Comparison of ENCODE assay signal across 3 cellular contexts in the genomic region with DNA sequence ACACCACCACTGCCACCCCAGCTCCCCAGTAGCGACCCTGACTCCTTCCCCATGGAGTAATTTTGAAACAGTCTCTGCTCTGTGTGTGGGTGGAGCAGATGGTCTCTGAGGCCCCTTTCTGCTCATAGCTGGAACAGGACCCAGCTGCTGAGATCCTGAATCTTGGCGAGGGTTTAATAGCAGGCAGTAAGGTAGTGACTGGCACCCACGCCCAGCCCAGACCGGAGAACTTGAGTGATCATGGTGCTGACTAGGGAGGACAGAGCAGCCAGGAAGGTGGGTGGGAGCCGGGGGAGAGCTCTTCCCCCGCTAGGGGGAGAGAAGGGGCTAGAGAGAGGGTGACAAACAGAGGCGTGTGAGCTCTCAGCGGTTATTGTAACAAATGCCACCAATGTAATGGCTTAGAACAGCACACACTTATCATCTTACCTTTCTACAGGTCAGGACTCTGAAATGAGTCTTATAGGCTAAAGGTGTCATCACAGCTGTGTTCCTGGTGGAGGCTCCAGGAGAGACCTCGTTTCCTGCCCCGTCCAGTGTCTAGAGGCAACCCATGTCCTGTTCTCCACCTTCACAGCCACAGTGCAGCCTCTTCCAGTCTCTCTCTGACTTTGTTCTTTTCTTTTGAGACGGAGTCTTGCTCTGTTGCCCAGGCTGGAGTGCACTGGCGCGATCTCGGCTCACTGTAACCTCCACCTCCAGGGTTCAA.
TF ChIP-seq lines count a peak whose summit lies in the region.

No MANE protein-coding gene starts in this region.

TF ChIP-seq in SK-N-SH, 30 proteins besides CTCF, POLR2A, EP300 and RAD21 (continues in another document):
- no peak for TF ChIP-seq YY1 (IDR thresholded peaks at IDR 0.05; ENCODE audit: low read depth)
- TF ChIP-seq, protein P1, sequence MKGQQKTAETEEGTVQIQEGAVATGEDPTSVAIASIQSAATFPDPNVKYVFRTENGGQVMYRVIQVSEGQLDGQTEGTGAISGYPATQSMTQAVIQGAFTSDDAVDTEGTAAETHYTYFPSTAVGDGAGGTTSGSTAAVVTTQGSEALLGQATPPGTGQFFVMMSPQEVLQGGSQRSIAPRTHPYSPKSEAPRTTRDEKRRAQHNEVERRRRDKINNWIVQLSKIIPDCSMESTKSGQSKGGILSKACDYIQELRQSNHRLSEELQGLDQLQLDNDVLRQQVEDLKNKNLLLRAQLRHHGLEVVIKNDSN (IDR thresholded peaks at IDR 0.05; ENCODE audit: borderline replicate concordance, low read depth): no peak
- TF ChIP-seq, protein P2, sequence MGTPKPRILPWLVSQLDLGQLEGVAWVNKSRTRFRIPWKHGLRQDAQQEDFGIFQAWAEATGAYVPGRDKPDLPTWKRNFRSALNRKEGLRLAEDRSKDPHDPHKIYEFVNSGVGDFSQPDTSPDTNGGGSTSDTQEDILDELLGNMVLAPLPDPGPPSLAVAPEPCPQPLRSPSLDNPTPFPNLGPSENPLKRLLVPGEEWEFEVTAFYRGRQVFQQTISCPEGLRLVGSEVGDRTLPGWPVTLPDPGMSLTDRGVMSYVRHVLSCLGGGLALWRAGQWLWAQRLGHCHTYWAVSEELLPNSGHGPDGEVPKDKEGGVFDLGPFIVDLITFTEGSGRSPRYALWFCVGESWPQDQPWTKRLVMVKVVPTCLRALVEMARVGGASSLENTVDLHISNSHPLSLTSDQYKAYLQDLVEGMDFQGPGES (IDR thresholded peaks at IDR 0.05; ENCODE audit: low read depth, low read length): no peak
- no peak for TF ChIP-seq SMC3 (IDR thresholded peaks at IDR 0.05; ENCODE audit: low read depth, low read length)
- TF ChIP-seq, protein P3, sequence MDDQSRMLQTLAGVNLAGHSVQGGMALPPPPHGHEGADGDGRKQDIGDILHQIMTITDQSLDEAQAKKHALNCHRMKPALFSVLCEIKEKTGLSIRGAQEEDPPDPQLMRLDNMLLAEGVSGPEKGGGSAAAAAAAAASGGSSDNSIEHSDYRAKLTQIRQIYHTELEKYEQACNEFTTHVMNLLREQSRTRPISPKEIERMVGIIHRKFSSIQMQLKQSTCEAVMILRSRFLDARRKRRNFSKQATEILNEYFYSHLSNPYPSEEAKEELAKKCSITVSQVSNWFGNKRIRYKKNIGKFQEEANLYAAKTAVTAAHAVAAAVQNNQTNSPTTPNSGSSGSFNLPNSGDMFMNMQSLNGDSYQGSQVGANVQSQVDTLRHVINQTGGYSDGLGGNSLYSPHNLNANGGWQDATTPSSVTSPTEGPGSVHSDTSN (IDR thresholded peaks at IDR 0.05): no peak
- no peak for TF ChIP-seq TEAD4 (IDR thresholded peaks at IDR 0.05; ENCODE audit: borderline replicate concordance, insufficient read depth)
- no peak for TF ChIP-seq CHD2 (IDR thresholded peaks at IDR 0.05; ENCODE audit: low read length, partially characterized antibody)
- TF ChIP-seq, protein P4, sequence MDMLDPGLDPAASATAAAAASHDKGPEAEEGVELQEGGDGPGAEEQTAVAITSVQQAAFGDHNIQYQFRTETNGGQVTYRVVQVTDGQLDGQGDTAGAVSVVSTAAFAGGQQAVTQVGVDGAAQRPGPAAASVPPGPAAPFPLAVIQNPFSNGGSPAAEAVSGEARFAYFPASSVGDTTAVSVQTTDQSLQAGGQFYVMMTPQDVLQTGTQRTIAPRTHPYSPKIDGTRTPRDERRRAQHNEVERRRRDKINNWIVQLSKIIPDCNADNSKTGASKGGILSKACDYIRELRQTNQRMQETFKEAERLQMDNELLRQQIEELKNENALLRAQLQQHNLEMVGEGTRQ (IDR thresholded peaks at IDR 0.05; ENCODE audit: borderline replicate concordance, low read depth, low read length): no peak

TF ChIP-seq in SK-N-SH treated with all-trans-retinoic acid at 6 μM for 48 hours, 23 proteins besides CTCF, POLR2A, EP300 and RAD21:
- TF ChIP-seq ZNF8 (CRISPR knock-in tag; IDR thresholded peaks at IDR 0.05): no peak
- no peak for TF ChIP-seq PPARA (CRISPR knock-in tag; IDR thresholded peaks at IDR 0.05; ENCODE audit: borderline replicate concordance)
- TF ChIP-seq, protein P5, sequence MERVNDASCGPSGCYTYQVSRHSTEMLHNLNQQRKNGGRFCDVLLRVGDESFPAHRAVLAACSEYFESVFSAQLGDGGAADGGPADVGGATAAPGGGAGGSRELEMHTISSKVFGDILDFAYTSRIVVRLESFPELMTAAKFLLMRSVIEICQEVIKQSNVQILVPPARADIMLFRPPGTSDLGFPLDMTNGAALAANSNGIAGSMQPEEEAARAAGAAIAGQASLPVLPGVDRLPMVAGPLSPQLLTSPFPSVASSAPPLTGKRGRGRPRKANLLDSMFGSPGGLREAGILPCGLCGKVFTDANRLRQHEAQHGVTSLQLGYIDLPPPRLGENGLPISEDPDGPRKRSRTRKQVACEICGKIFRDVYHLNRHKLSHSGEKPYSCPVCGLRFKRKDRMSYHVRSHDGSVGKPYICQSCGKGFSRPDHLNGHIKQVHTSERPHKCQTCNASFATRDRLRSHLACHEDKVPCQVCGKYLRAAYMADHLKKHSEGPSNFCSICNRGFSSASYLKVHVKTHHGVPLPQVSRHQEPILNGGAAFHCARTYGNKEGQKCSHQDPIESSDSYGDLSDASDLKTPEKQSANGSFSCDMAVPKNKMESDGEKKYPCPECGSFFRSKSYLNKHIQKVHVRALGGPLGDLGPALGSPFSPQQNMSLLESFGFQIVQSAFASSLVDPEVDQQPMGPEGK (CRISPR knock-in tag; IDR thresholded peaks at IDR 0.05; ENCODE audit: borderline replicate concordance): no peak
- no peak for TF ChIP-seq GLIS3 (CRISPR knock-in tag; IDR thresholded peaks at IDR 0.05)
- TF ChIP-seq ZFP3 (CRISPR knock-in tag; IDR thresholded peaks at IDR 0.05): no peak
- TF ChIP-seq ZC3H10 (CRISPR knock-in tag; IDR thresholded peaks at IDR 0.05): no peak
- TF ChIP-seq, protein P6, sequence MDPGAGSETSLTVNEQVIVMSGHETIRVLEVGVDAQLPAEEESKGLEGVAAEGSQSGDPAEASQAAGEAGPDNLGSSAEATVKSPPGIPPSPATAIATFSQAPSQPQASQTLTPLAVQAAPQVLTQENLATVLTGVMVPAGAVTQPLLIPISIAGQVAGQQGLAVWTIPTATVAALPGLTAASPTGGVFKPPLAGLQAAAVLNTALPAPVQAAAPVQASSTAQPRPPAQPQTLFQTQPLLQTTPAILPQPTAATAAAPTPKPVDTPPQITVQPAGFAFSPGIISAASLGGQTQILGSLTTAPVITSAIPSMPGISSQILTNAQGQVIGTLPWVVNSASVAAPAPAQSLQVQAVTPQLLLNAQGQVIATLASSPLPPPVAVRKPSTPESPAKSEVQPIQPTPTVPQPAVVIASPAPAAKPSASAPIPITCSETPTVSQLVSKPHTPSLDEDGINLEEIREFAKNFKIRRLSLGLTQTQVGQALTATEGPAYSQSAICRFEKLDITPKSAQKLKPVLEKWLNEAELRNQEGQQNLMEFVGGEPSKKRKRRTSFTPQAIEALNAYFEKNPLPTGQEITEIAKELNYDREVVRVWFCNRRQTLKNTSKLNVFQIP (CRISPR knock-in tag; IDR thresholded peaks at IDR 0.05; ENCODE audit: borderline replicate concordance, low read depth): no peak
- TF ChIP-seq, protein P7, sequence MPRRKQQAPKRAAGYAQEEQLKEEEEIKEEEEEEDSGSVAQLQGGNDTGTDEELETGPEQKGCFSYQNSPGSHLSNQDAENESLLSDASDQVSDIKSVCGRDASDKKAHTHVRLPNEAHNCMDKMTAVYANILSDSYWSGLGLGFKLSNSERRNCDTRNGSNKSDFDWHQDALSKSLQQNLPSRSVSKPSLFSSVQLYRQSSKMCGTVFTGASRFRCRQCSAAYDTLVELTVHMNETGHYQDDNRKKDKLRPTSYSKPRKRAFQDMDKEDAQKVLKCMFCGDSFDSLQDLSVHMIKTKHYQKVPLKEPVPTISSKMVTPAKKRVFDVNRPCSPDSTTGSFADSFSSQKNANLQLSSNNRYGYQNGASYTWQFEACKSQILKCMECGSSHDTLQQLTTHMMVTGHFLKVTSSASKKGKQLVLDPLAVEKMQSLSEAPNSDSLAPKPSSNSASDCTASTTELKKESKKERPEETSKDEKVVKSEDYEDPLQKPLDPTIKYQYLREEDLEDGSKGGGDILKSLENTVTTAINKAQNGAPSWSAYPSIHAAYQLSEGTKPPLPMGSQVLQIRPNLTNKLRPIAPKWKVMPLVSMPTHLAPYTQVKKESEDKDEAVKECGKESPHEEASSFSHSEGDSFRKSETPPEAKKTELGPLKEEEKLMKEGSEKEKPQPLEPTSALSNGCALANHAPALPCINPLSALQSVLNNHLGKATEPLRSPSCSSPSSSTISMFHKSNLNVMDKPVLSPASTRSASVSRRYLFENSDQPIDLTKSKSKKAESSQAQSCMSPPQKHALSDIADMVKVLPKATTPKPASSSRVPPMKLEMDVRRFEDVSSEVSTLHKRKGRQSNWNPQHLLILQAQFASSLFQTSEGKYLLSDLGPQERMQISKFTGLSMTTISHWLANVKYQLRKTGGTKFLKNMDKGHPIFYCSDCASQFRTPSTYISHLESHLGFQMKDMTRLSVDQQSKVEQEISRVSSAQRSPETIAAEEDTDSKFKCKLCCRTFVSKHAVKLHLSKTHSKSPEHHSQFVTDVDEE (CRISPR knock-in tag; IDR thresholded peaks at IDR 0.05): no peak
- no peak for TF ChIP-seq BACH2 (CRISPR knock-in tag; IDR thresholded peaks at IDR 0.05; ENCODE audit: borderline replicate concordance)
- TF ChIP-seq RARB (CRISPR knock-in tag; IDR thresholded peaks at IDR 0.05): no peak
- TF ChIP-seq TOX (CRISPR knock-in tag; IDR thresholded peaks at IDR 0.05; ENCODE audit: borderline replicate concordance): no peak
- no peak for TF ChIP-seq ISL1 (CRISPR knock-in tag; IDR thresholded peaks at IDR 0.05)
- TF ChIP-seq ARNTL (CRISPR knock-in tag; IDR thresholded peaks at IDR 0.05; ENCODE audit: borderline replicate concordance, low read depth): no peak
- TF ChIP-seq ESRRG (CRISPR knock-in tag; IDR thresholded peaks at IDR 0.05): no peak
- TF ChIP-seq ZNF565 (CRISPR knock-in tag; conservative IDR thresholded peaks at IDR 0.05; ENCODE audit: low read depth): no peak

TF ChIP-seq in IMR-90, 13 proteins besides CTCF, POLR2A, EP300 and RAD21:
- TF ChIP-seq CHD1 (IDR thresholded peaks at IDR 0.05; ENCODE audit: low read depth, low read length) (no peak), SMC3 (IDR thresholded peaks at IDR 0.05; ENCODE audit: low read depth, low read length) (no peak), NFE2L2 (IDR thresholded peaks at IDR 0.05; ENCODE audit: low read depth, low read length) (no peak), RFX5 (IDR thresholded peaks at IDR 0.05; ENCODE audit: low read depth, low read length) (no peak), MAZ (IDR thresholded peaks at IDR 0.05; ENCODE audit: borderline replicate concordance, low read depth, low read length) (no peak), RCOR1 (IDR thresholded peaks at IDR 0.05; ENCODE audit: insufficient replicate concordance, low read length) (no peak), MAFK (IDR thresholded peaks at IDR 0.05; ENCODE audit: low read depth, low read length) (no peak), FOS (IDR thresholded peaks at IDR 0.05; ENCODE audit: low read depth, low read length) (no peak), BHLHE40 (IDR thresholded peaks at IDR 0.05; ENCODE audit: low read depth, low read length) (no peak), MXI1 (IDR thresholded peaks at IDR 0.05; ENCODE audit: borderline replicate concordance, low read depth, low read length) (no peak), CEBPB (IDR thresholded peaks at IDR 0.05; ENCODE audit: low read depth, low read length) (no peak)
- TF ChIP-seq, protein P8, sequence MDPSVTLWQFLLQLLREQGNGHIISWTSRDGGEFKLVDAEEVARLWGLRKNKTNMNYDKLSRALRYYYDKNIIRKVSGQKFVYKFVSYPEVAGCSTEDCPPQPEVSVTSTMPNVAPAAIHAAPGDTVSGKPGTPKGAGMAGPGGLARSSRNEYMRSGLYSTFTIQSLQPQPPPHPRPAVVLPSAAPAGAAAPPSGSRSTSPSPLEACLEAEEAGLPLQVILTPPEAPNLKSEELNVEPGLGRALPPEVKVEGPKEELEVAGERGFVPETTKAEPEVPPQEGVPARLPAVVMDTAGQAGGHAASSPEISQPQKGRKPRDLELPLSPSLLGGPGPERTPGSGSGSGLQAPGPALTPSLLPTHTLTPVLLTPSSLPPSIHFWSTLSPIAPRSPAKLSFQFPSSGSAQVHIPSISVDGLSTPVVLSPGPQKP (IDR thresholded peaks at IDR 0.05; ENCODE audit: borderline replicate concordance, low read depth, low read length): no peak
- TF ChIP-seq, protein P4 (IDR thresholded peaks at IDR 0.05; ENCODE audit: low read depth, low read length): no peak
